In genomic region chr9:90801507-90802289, GRCh38 we compare ENCODE assay signal across 9 cellular contexts. TPM values are rescaled to one million over a fixed set of nuclear protein-coding genes. Genes with fewer than 3 reads are reported as not detected.
DNase-seq lines count a peak whose midpoint lies in the region; ATAC-seq, FAIRE-seq and TF ChIP-seq lines count a peak whose summit lies in the region.
"Had no signal": no experiment of that assay in that cellular context is flagged by ENCODE, and none has a peak within 500 bp of the region (broad histone marks: within the 10 kb centered on the region; RNA-seq: fewer than 3 reads in every experiment).

Gene SYK (plus strand): TSS chr9:90801819. CDS start chr9:90843899, 42,080 bp downstream.

- H3K4me3 ChIP-seq in ACC112 (ENCODE audit: low read depth, low read length) (no peak within 1 kb of the TSS), OCI-LY7 (ENCODE audit: low read depth, low read length, poor library complexity, severe bottlenecking) (peak within 1 kb of the TSS; percentile 91), mucosa of stomach (ENCODE audit: low read length) (peak within 1 kb of the TSS; percentile 78), GM23248 (no peak within 1 kb of the TSS)

- FAIRE-seq in GM18507 (lab: Jason Lieb, UNC) = peak; percentile 26

- H3K27me3 ChIP-seq in ACC112 (ENCODE audit: insufficient read depth, low read length) (peaks cover 44% of the 10 kb centered on the region), mucosa of stomach (ENCODE audit: control insufficient read depth, insufficient read depth, low read length) (no peaks in the 10 kb centered on the region), GM23248 (replicated peaks; ENCODE audit: insufficient read depth) (peaks cover 38% of the 10 kb centered on the region)

- H3K79me2 ChIP-seq in ACC112 (ENCODE audit: control insufficient read depth, insufficient read depth, low read length, unreplicated experiment) (no peaks in the 10 kb centered on the region), OCI-LY7 (ENCODE audit: insufficient read depth, low read depth, low read length) (peaks cover 55% of the 10 kb centered on the region), GM23248 (ENCODE audit: insufficient read depth) (no peaks in the 10 kb centered on the region)

- no peaks in the 10 kb centered on the region for H3K36me3 ChIP-seq in ACC112 (ENCODE audit: insufficient read depth, low read length)
- peaks cover 4% of the 10 kb centered on the region; the same call in 1 of the 2 replicates for H3K36me3 ChIP-seq in OCI-LY7 (ENCODE audit: insufficient read depth, low read length)
- no peaks in the 10 kb centered on the region for H3K36me3 ChIP-seq in mucosa of stomach (ENCODE audit: control insufficient read depth, insufficient read depth, low read length)
- H3K36me3 ChIP-seq in GM23248 (ENCODE audit: low read depth) = no peaks in the 10 kb centered on the region

- BruUV-seq in OCI-LY7 (replicated peaks; lab: Mats Ljungman, UMichigan) = no TSS peak

- CTCF ChIA-PET in OCI-LY7 (lab: Charles Lee; ENCODE audit: unreplicated experiment) = interaction anchor here (0.5 to 1.1 kb wide), 3 partner anchors 10 to 28 kb away, joined by 3 to 4 read pairs (median 3); no protein-coding TSS in a partner anchor

- DNase-seq in GM18507 (ENCODE audit: extremely low spot score, insufficient read length, low read depth) (no peak), OCI-LY7 (ENCODE audit: low spot score) (peak; percentile 82), ecto neural progenitor cell (ENCODE audit: low spot score) (peak; percentile 57), GM23248 (no peak), hepatic stellate cell (ENCODE audit: low spot score) (no peak)

- in situ Hi-C loops in GM23248 (cut with MboI) = no loop called here

- H3F3A ChIP-seq in GM23248 (ENCODE audit: insufficient read depth) = no peaks in the 10 kb centered on the region

- ATAC-seq in HG03103 (IDR thresholded peaks at IDR 0.05; ENCODE audit: low read depth, unreplicated experiment) = peak; percentile 42

- no peaks in the 10 kb centered on the region for H3K9me3 ChIP-seq in OCI-LY7 (ENCODE audit: low read length)
- H3K9me3 ChIP-seq in mucosa of stomach (ENCODE audit: control insufficient read depth, low read length) = no peaks in the 10 kb centered on the region
- no peaks in the 10 kb centered on the region for H3K9me3 ChIP-seq in GM23248 (ENCODE audit: low read depth)

- H3K27ac ChIP-seq in ACC112 (ENCODE audit: low read depth, low read length) (no peak within 1 kb of the TSS), OCI-LY7 (ENCODE audit: low read depth, low read length, poor library complexity, severe bottlenecking) (peak within 1 kb of the TSS; percentile 95), GM23248 (no peak within 1 kb of the TSS)

- H3K4me2 ChIP-seq in OCI-LY7 (ENCODE audit: low read length) = peak within 1 kb of the TSS; percentile 91
- no peak within 1 kb of the TSS for H3K4me2 ChIP-seq in GM23248 (ENCODE audit: unreplicated experiment)

- peak within 1 kb of the TSS; percentile 25 for H2AFZ ChIP-seq in ACC112 (ENCODE audit: low read length, unreplicated experiment)
- H2AFZ ChIP-seq in OCI-LY7 (ENCODE audit: low read length) = peak within 1 kb of the TSS; percentile 72; the same call in 1 of the 2 replicates
- no peak within 1 kb of the TSS for H2AFZ ChIP-seq in GM23248

- POLR2A ChIA-PET in OCI-LY7 (lab: Charles Lee) = interaction anchor here (0.6 to 2.5 kb wide), 12 partner anchors 9 to 1057 kb away, joined by 3 to 13 read pairs (median 4); no protein-coding TSS in a partner anchor

- H3K9ac ChIP-seq in mucosa of stomach (ENCODE audit: low read length) (peak within 1 kb of the TSS; percentile 90), GM23248 (no peak within 1 kb of the TSS)

- H3K9me2 ChIP-seq in OCI-LY7 (ENCODE audit: insufficient read depth, low read length) (no peaks in the 10 kb centered on the region), GM23248 (ENCODE audit: insufficient read depth) (no peaks in the 10 kb centered on the region)

- intact Hi-C loops in OCI-LY7 (cut with micrococcal nuclease; ENCODE audit: unreplicated experiment) = loop anchor here (1.0 to 10.0 kb wide), 4 partner anchors 27 to 1487 kb away; partner anchors contain the start of genes CKS2 and SECISBP2

- H3K4me1 ChIP-seq in ACC112 (ENCODE audit: control insufficient read depth, insufficient read depth, low read length, unreplicated experiment) (no peaks in the 10 kb centered on the region), OCI-LY7 (ENCODE audit: insufficient read depth, low read length, poor library complexity, severe bottlenecking) (peaks cover 50% of the 10 kb centered on the region), mucosa of stomach (ENCODE audit: control insufficient read depth, insufficient read depth, low read length) (peaks cover 16% of the 10 kb centered on the region), GM23248 (ENCODE audit: insufficient read depth) (no peaks in the 10 kb centered on the region)

- 10 to 11% methylated on average over 62 to 71 of the region's 82 CpGs for WGBS in GM23248 (ENCODE audit: low coverage in 1 of 2, low lambda C conversion rate in 2 of 2, missing lambda C conversion rate in 2 of 2), 2 experiments

- TF ChIP-seq CTCF in OCI-LY7 (conservative IDR thresholded peaks at IDR 0.05; ENCODE audit: low read length) = no peak; the same call in 1 of the 2 replicates

- H4K20me1 ChIP-seq in OCI-LY7 (ENCODE audit: insufficient read depth, low read length) = no peaks in the 10 kb centered on the region
- H4K20me1 ChIP-seq in GM23248 (ENCODE audit: insufficient read depth) = no peaks in the 10 kb centered on the region

RNA-seq across cellular contexts. Expression of gene SYK, which starts in this region (rescaled TPM):
- 106 and 112 TPM in 2 replicates for total RNA-seq in OCI-LY7 (2014; rRNA removed; shearing (Covaris generic))
- total RNA-seq in OCI-LY7 (2022) = 175 and 201 TPM in 2 replicates
- not detected in 2 replicates for total RNA-seq in GM23248 (2014; rRNA removed; shearing (Covaris generic))
- polyA plus RNA-seq in GM23248 (2016; fragmentation: Nextera tagmentation; extraction: Ambion mirVana) = 0.18 TPM in 1 of 2 replicates, not detected in the other
- total RNA-seq: fibroblast of villous mesenchyme had no signal

Comparison
In these comparisons a context has a peak if more than half of its experiments do, and no peak if none do; other contexts are left out.
1. RNA of gene SYK (total RNA-seq): 106 to 201 TPM in OCI-LY7; not detected in GM23248; every median in the first group is over 100 times any median in the second.
2. H3K4me3 ChIP-seq: peak in OCI-LY7 (single experiment) and mucosa of stomach (single experiment); none in ACC112 (single experiment) and GM23248 (single experiment).
3. DNase-seq: peak in OCI-LY7 (single experiment) and ecto neural progenitor cell (single experiment); none in GM18507 (single experiment), GM23248 (single experiment) and hepatic stellate cell (single experiment).